Comparison of ENCODE assay signal across 1 cellular context in the genomic region with DNA sequence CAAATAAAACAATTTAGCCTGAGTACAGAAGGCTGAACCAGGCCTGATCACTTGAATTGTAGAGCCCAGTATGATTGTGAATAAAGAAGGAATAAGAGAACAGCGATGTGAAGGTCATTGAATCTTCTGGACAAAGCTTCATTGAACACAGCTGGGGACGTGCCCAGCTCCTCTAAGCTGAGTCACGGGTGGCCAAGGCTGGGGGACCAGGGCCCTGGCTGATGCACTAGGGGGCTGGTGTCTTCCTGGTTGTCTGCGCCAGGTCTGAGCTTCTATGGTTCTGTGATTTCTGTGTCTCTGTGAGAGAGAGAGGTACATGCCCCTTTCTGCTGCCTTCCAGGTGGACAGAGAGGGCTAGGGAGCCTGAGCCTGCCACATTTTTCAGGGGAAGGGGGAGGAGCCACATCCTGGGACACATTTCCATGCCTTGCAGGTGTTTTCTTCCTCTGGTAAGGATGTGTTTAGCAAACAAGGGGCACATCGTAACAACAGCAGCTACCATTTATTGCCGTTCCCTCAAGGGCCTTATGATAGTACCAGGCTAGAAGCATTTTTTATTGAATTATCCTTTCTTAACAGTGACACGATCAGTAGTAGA.
TF ChIP-seq lines count a peak whose summit lies in the region.

No MANE protein-coding gene starts in this region.

TF ChIP-seq in WTC11, 78 proteins besides CTCF, POLR2A, EP300 and RAD21 (continued from another document):
- TF ChIP-seq ZNF396 (CRISPR knock-in tag; IDR thresholded peaks at IDR 0.05; ENCODE audit: borderline replicate concordance): no peak
